Comparison of ENCODE assay signal across 29 cellular contexts in genomic region chr1:110248746-110249145, GRCh38.
"Had no signal": no experiment of that assay in that cellular context is flagged by ENCODE, and none has a peak within 500 bp of the region (broad histone marks: within the 10 kb centered on the region; RNA-seq: fewer than 3 reads in every experiment).

No MANE protein-coding gene starts in this region.

- ATAC-seq: activated CD8-positive, alpha-beta T cell treated with anti-CD3 and anti-CD28 coated beads for 36 hours; activated T-cell treated with anti-CD3 and anti-CD28 coated beads, Interleukin-2, amount 50 U/mL, for 72 hours; activated T-helper 17 cell treated with anti-CD3 and anti-CD28 coated beads, Interleukin-2, amount 50 U/mL, for 72 hours; body of pancreas; K562 had no signal

- H3K4me3 ChIP-seq: adrenal gland, body of pancreas, breast epithelium, K562, PC-9, SJSA1 had no signal

- H3K4me1 ChIP-seq: adrenal gland, body of pancreas, breast epithelium, SJSA1 had no signal

- H3K36me3 ChIP-seq: adrenal gland, breast epithelium, SJSA1 had no signal

- H3K9me3 Mint-ChIP-seq: activated CD4-positive, alpha-beta T cell treated with anti-CD3 and anti-CD28 coated beads, Interleukin-2, amount 10 ng/mL, durations not matched to agents 24 days and 14 days; activated CD8-positive, alpha-beta T cell treated with anti-CD3 and anti-CD28 coated beads for 36 hours; activated naive CD4-positive, alpha-beta T cell treated with anti-CD3 and anti-CD28 coated beads, Interleukin-2, amount 50 U/mL, for 24 hours; activated T-cell treated with anti-CD3 and anti-CD28 coated beads, Interleukin-2, amount 50 U/mL, for 72 hours; activated T-helper 17 cell treated with anti-CD3 and anti-CD28 coated beads, Interleukin-2, amount 50 U/mL, for 72 hours; T-helper 1 cell treated with Interleukin-12 subunit alpha and Interleukin-12 subunit beta and Interleukin-4 antibody, amounts not matched to agents 30 μg/mL and 1 μg/mL, for 36 hours; T-helper 2 cell treated with Interferon-gamma antibody and Interleukin-4, amounts not matched to agents 5 μg/mL and 100 μg/mL, for 36 hours had no signal

- DNase-seq: activated CD4-positive, alpha-beta T cell treated with anti-CD3 and anti-CD28 coated beads, Interleukin-2, amount 10 ng/mL, durations not matched to agents 24 days and 14 days; activated CD4-positive, alpha-beta T cell treated with anti-CD3 and anti-CD28 coated beads, Interleukin-2, amount 50 U/mL, for 4 hours; activated CD8-positive, alpha-beta T cell treated with anti-CD3 and anti-CD28 coated beads for 36 hours; activated gamma-delta T cell; activated naive CD4-positive, alpha-beta T cell treated with Interleukin-2 at 50 U/mL for 16 hours; activated T-cell treated with anti-CD3 and anti-CD28 coated beads, Interleukin-2, amount 50 U/mL, for 1 hour; activated T-cell treated with anti-CD3 and anti-CD28 coated beads, Interleukin-2, amount 50 U/mL, for 72 hours; adrenal gland; body of pancreas; caudate nucleus; cerebellar nuclear complex; NCI-H1105 treated with DMSO at 0.1 percent for 48 hours; NCI-H1436; NCI-H1694; NCI-H1930; NCI-H2081 treated with DMSO at 0.1 percent for 48 hours; NCI-H510A; NCI-H526; NCI-H748 treated with DMSO at 0.1 percent for 48 hours; PC-9; Right ventricle myocardium superior; SK-N-SH had no signal

- H3K4me3 Mint-ChIP-seq: activated CD4-positive, alpha-beta T cell treated with anti-CD3 and anti-CD28 coated beads, Interleukin-2, amount 10 ng/mL, durations not matched to agents 24 days and 14 days; activated CD8-positive, alpha-beta T cell treated with anti-CD3 and anti-CD28 coated beads for 36 hours; activated naive CD4-positive, alpha-beta T cell treated with anti-CD3 and anti-CD28 coated beads, Interleukin-2, amount 50 U/mL, for 24 hours; activated T-cell treated with anti-CD3 and anti-CD28 coated beads, Interleukin-2, amount 50 U/mL, for 72 hours; activated T-helper 17 cell treated with anti-CD3 and anti-CD28 coated beads, Interleukin-2, amount 50 U/mL, for 72 hours; T-helper 1 cell treated with Interleukin-12 subunit alpha and Interleukin-12 subunit beta and Interleukin-4 antibody, amounts not matched to agents 30 μg/mL and 1 μg/mL, for 36 hours; T-helper 2 cell treated with Interferon-gamma antibody and Interleukin-4, amounts not matched to agents 5 μg/mL and 100 μg/mL, for 36 hours had no signal

- H3K9me3 ChIP-seq: adrenal gland, body of pancreas, breast epithelium, SJSA1, SK-N-SH had no signal

- H3K27me3 ChIP-seq: adrenal gland, body of pancreas, breast epithelium had no signal

- H3K27me3 Mint-ChIP-seq: activated CD4-positive, alpha-beta T cell treated with anti-CD3 and anti-CD28 coated beads, Interleukin-2, amount 10 ng/mL, durations not matched to agents 24 days and 14 days; activated CD8-positive, alpha-beta T cell treated with anti-CD3 and anti-CD28 coated beads for 36 hours; activated naive CD4-positive, alpha-beta T cell treated with anti-CD3 and anti-CD28 coated beads, Interleukin-2, amount 50 U/mL, for 24 hours; activated T-helper 17 cell treated with anti-CD3 and anti-CD28 coated beads, Interleukin-2, amount 50 U/mL, for 72 hours had no signal

- H3K36me3 Mint-ChIP-seq: activated naive CD4-positive, alpha-beta T cell treated with anti-CD3 and anti-CD28 coated beads, Interleukin-2, amount 50 U/mL, for 24 hours had no signal

- H3K27ac Mint-ChIP-seq: activated CD4-positive, alpha-beta T cell treated with anti-CD3 and anti-CD28 coated beads, Interleukin-2, amount 10 ng/mL, durations not matched to agents 24 days and 14 days; activated CD8-positive, alpha-beta T cell treated with anti-CD3 and anti-CD28 coated beads for 36 hours; activated naive CD4-positive, alpha-beta T cell treated with anti-CD3 and anti-CD28 coated beads, Interleukin-2, amount 50 U/mL, for 24 hours; activated T-cell treated with anti-CD3 and anti-CD28 coated beads, Interleukin-2, amount 50 U/mL, for 72 hours; activated T-helper 17 cell treated with anti-CD3 and anti-CD28 coated beads, Interleukin-2, amount 50 U/mL, for 72 hours; T-helper 1 cell treated with Interleukin-12 subunit alpha and Interleukin-12 subunit beta and Interleukin-4 antibody, amounts not matched to agents 30 μg/mL and 1 μg/mL, for 36 hours; T-helper 2 cell treated with Interferon-gamma antibody and Interleukin-4, amounts not matched to agents 5 μg/mL and 100 μg/mL, for 36 hours had no signal

- H3K27ac ChIP-seq: adrenal gland, body of pancreas, breast epithelium, PC-9, SJSA1 had no signal
